29 cellular contexts compared by ENCODE assay signal in the genomic region with DNA sequence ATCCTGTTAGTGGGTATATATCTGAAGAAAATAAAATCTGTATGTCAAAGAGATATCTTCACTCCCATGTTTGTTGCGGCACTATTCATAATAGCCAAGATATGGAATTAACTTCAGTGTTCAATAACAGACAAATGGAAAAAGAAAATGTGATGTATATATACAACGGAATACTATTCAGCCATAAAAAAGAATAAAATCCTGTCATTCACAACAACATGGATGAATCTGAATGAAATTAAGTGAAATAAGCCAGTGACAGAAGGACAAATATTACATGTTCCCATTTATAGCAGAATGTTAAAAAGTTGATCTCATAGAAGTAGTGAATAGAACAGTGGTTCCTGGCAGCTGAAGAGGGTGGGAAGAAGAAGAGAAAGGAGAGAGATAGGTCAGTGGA.
"Had no signal": no experiment of that assay in that cellular context is flagged by ENCODE, and none has a peak within 500 bp of the region (broad histone marks: within the 10 kb centered on the region; RNA-seq: fewer than 3 reads in every experiment).

No MANE protein-coding gene starts in this region.

- H3K27me3 ChIP-seq: stomach, suprapubic skin, testis, thyroid gland, tibial artery, tibial nerve, transverse colon, upper lobe of left lung, upper lobe of right lung, uterus, vagina had no signal

- FAIRE-seq: urothelium cell line had no signal

- H3K4me1 ChIP-seq: suprapubic skin, upper lobe of left lung, upper lobe of right lung, uterus, vagina had no signal

- H3K27ac Mint-ChIP-seq: stimulated activated effector memory CD8-positive, alpha-beta T cell treated with anti-CD3 and anti-CD28 coated beads, Interleukin-12 subunit alpha, Interleukin-12 subunit beta, amount 100 ng/mL, for 72 hours; stimulated activated memory B cell treated with anti-CD40 and anti-IgM and Interleukin-4, amounts not matched to agents 10 μg/mL and 1 μg/mL and 100 μg/mL, for 72 hours; stimulated activated naive B cell treated with anti-CD40 and anti-IgM and Interleukin-4, amounts not matched to agents 10 μg/mL and 1 μg/mL and 100 μg/mL, for 72 hours; stimulated activated naive CD8-positive, alpha-beta T cell treated with anti-CD3 and anti-CD28 coated beads, Interleukin-15, amount 100 ng/mL, for 72 hours; stimulated activated naive CD8-positive, alpha-beta T cell treated with anti-CD3 and anti-CD28 coated beads, Interleukin-15, Interleukin-2, amounts not matched to agents 100 ng/mL and 50 ng/mL, for 24 hours; type B pancreatic cell had no signal

- H3K36me3 Mint-ChIP-seq: stimulated activated effector memory CD8-positive, alpha-beta T cell treated with anti-CD3 and anti-CD28 coated beads, Interleukin-12 subunit alpha, Interleukin-12 subunit beta, amount 100 ng/mL, for 72 hours had no signal

- H3K27me3 Mint-ChIP-seq: stimulated activated naive B cell treated with anti-CD40 and anti-IgM and Interleukin-4, amounts not matched to agents 10 μg/mL and 1 μg/mL and 100 μg/mL, for 72 hours; stimulated activated naive CD8-positive, alpha-beta T cell treated with anti-CD3 and anti-CD28 coated beads, Interleukin-15, amount 100 ng/mL, for 72 hours; stimulated activated naive CD8-positive, alpha-beta T cell treated with anti-CD3 and anti-CD28 coated beads, Interleukin-15, Interleukin-2, amounts not matched to agents 100 ng/mL and 50 ng/mL, for 24 hours; type B pancreatic cell had no signal

- H3K4me3 ChIP-seq: stomach, suprapubic skin, testis, thoracic aorta, thyroid gland, tibial artery, tibial nerve, transverse colon, upper lobe of left lung, upper lobe of right lung, uterus, vagina had no signal

- H3K4me3 Mint-ChIP-seq: stimulated activated effector memory CD8-positive, alpha-beta T cell treated with anti-CD3 and anti-CD28 coated beads, Interleukin-12 subunit alpha, Interleukin-12 subunit beta, amount 100 ng/mL, for 72 hours; stimulated activated memory B cell treated with anti-CD40 and anti-IgM and Interleukin-4, amounts not matched to agents 10 μg/mL and 1 μg/mL and 100 μg/mL, for 72 hours; stimulated activated naive B cell treated with anti-CD40 and anti-IgM and Interleukin-4, amounts not matched to agents 10 μg/mL and 1 μg/mL and 100 μg/mL, for 72 hours; stimulated activated naive CD8-positive, alpha-beta T cell treated with anti-CD3 and anti-CD28 coated beads, Interleukin-15, amount 100 ng/mL, for 72 hours; stimulated activated naive CD8-positive, alpha-beta T cell treated with anti-CD3 and anti-CD28 coated beads, Interleukin-15, Interleukin-2, amounts not matched to agents 100 ng/mL and 50 ng/mL, for 24 hours; type B pancreatic cell had no signal

- DNase-seq: stimulated activated CD4-positive, alpha-beta T cell treated with anti-CD3 and anti-CD28 coated beads, Interleukin-2, amount 100 ng/mL, for 48 hours; stimulated activated CD4-positive, alpha-beta T cell treated with anti-CD3 and anti-CD28 coated beads, Interleukin-4, amount 100 ng/mL, for 1 hour; stimulated activated CD4-positive, alpha-beta T cell treated with anti-CD3 and anti-CD28 coated beads, Interleukin-4, amount 100 ng/mL, for 24 hours; stimulated activated CD4-positive, alpha-beta T cell treated with anti-CD3 and anti-CD28 coated beads, Interleukin-4, amount 100 ng/mL, for 4 hours; stimulated activated CD8-positive, alpha-beta memory T cell treated with anti-CD3 and anti-CD28 coated beads, Interleukin-4, amount 100 ng/mL, for 48 hours; stimulated activated naive B cell treated with anti-CD40 and anti-IgM and Interleukin-4, amounts not matched to agents 10 μg/mL and 1 μg/mL and 100 μg/mL, for 72 hours; stimulated activated naive CD4-positive, alpha-beta T cell; stimulated activated naive CD4-positive, alpha-beta T cell treated with Interleukin-2 at 50 U/mL for 16 hours; stimulated activated naive CD8-positive, alpha-beta T cell treated with anti-CD3 and anti-CD28 coated beads, Interleukin-15, amount 100 ng/mL, for 72 hours; stimulated activated naive CD8-positive, alpha-beta T cell treated with anti-CD3 and anti-CD28 coated beads, Interleukin-15, Interleukin-2, amounts not matched to agents 100 U/mL and 50 U/mL, for 24 hours; stomach; substantia nigra; testis; thyroid gland; tibial artery; transverse colon; trophoblast cell; upper lobe of left lung; upper lobe of right lung; uterus had no signal

- H3K36me3 ChIP-seq: stomach, suprapubic skin, thoracic aorta, thyroid gland, tibial artery, tibial nerve, transverse colon, upper lobe of left lung, upper lobe of right lung, uterus, vagina had no signal

- H3K9me3 ChIP-seq: testis, thyroid gland had no signal

- ATAC-seq: stimulated activated effector memory CD8-positive, alpha-beta T cell treated with anti-CD3 and anti-CD28 coated beads, Interleukin-12 subunit alpha, Interleukin-12 subunit beta, amount 100 ng/mL, for 72 hours; stimulated activated memory B cell treated with anti-CD40 and anti-IgM and Interleukin-4, amounts not matched to agents 10 μg/mL and 1 μg/mL and 100 μg/mL, for 72 hours; stimulated activated naive B cell treated with anti-CD40 and anti-IgM and Interleukin-4, amounts not matched to agents 10 μg/mL and 1 μg/mL and 100 μg/mL, for 72 hours; stimulated activated naive CD8-positive, alpha-beta T cell treated with anti-CD3 and anti-CD28 coated beads, Interleukin-15, amount 100 ng/mL, for 72 hours; stimulated activated naive CD8-positive, alpha-beta T cell treated with anti-CD3 and anti-CD28 coated beads, Interleukin-15, Interleukin-2, amounts not matched to agents 100 U/mL and 50 U/mL, for 24 hours; upper lobe of right lung had no signal

- H3K27ac ChIP-seq: stomach, suprapubic skin, testis, thoracic aorta, thyroid gland, tibial artery, tibial nerve, transverse colon, upper lobe of left lung, upper lobe of right lung, uterus, vagina had no signal

- H3K4me1 Mint-ChIP-seq: stimulated activated effector memory CD8-positive, alpha-beta T cell treated with anti-CD3 and anti-CD28 coated beads, Interleukin-12 subunit alpha, Interleukin-12 subunit beta, amount 100 ng/mL, for 72 hours; stimulated activated naive CD8-positive, alpha-beta T cell treated with anti-CD3 and anti-CD28 coated beads, Interleukin-15, amount 100 ng/mL, for 72 hours had no signal
